22 cellular contexts compared by ENCODE assay signal in genomic region chr5:178225174-178225573, GRCh38. TPM values are rescaled to one million over a fixed set of nuclear protein-coding genes. Genes with fewer than 3 reads are reported as not detected.
A peak's percentile ranks its signal among the peaks of the same experiment; 100 is the strongest.
DNase-seq lines count a peak whose midpoint lies in the region; ATAC-seq, FAIRE-seq and TF ChIP-seq lines count a peak whose summit lies in the region.
"Had no signal": no experiment of that assay in that cellular context is flagged by ENCODE, and none has a peak within 500 bp of the region (broad histone marks: within the 10 kb centered on the region; RNA-seq: fewer than 3 reads in every experiment).

No MANE protein-coding gene starts in this region.

- H2BK15ac ChIP-seq in IMR-90 (ENCODE audit: low read depth, low read length): no peak overlapping the region
- no peak overlapping the region for H2BK15ac ChIP-seq in mesenchymal stem cell (ENCODE audit: low read depth, poor library complexity, severe bottlenecking)

- in situ Hi-C loops in IMR-90 (cut with MboI; ENCODE audit: low sequenced_read_pairs): no loop called here
- in situ Hi-C loops in G401 (cut with HindIII; ENCODE audit: low sequenced_read_pairs): no loop called here

- POLR2A ChIA-PET in CD4-positive, alpha-beta T cell (lab: Charles Lee): interaction anchor here (1.0 kb wide), 1 partner anchor 19 kb away, joined by 3 read pairs; no protein-coding TSS in a partner anchor
- POLR2A ChIA-PET in IMR-90 (lab: Charles Lee; ENCODE audit: unreplicated experiment): no interaction called here

- no peak for TF ChIP-seq POLR2A in IMR-90 (IDR thresholded peaks at IDR 0.05; ENCODE audit: low read depth, low read length)

- intact Hi-C loops in CD4-positive, alpha-beta T cell (cut with DNase I, micrococcal nuclease): no loop called here
- intact Hi-C loops in IMR-90 (cut with micrococcal nuclease) (no loop called here), kidney (cut with DNase I) (no loop called here)

- no peaks in the 10 kb centered on the region for H3K27me3 ChIP-seq in CD4-positive, alpha-beta T cell (ENCODE audit: control insufficient read depth, insufficient read depth, low read length)
- H3K27me3 ChIP-seq in IMR-90 (ENCODE audit: control insufficient read depth, insufficient read depth, low read length) (no peaks in the 10 kb centered on the region), osteoblast (ENCODE audit: insufficient read depth, low read length) (no peaks in the 10 kb centered on the region), mesenchymal stem cell (ENCODE audit: control insufficient read depth in 1 of 2, insufficient read depth in 1 of 2, low read length in 2 of 2) (no peaks in the 10 kb centered on the region)
- H3K27me3 ChIP-seq: BE2C, Peyer's patch, SJCRH30 had no signal

- H3K36me3 Mint-ChIP-seq in CD4-positive, alpha-beta T cell (ENCODE audit: low read depth): peaks cover 79% of the 10 kb centered on the region

- H4K5ac ChIP-seq in IMR-90 (ENCODE audit: low read depth, low read length): no peak overlapping the region

- no peak overlapping the region for H3K4ac ChIP-seq in IMR-90 (ENCODE audit: low read depth, low read length)
- H3K4ac ChIP-seq in mesenchymal stem cell (ENCODE audit: low read depth in 1 of 2, low read length in 2 of 2): no peak overlapping the region

- H2BK12ac ChIP-seq in mesenchymal stem cell (ENCODE audit: low read length in 2 of 2): no peak overlapping the region

- H4K8ac ChIP-seq in IMR-90 (ENCODE audit: low read depth in 2 of 2, low read length in 2 of 2) (no peak overlapping the region), mesenchymal stem cell (ENCODE audit: low read length) (no peak overlapping the region)

- TF ChIP-seq CTCF in CD4-positive, alpha-beta T cell (IDR thresholded peaks at IDR 0.05): no peak
- TF ChIP-seq CTCF in IMR-90 (conservative IDR thresholded peaks at IDR 0.05; ENCODE audit: low read depth, low read length) (no peak), kidney (IDR thresholded peaks at IDR 0.05; ENCODE audit: borderline replicate concordance, extremely low read depth, insufficient read depth) (no peak), osteoblast (IDR thresholded peaks at IDR 0.05; ENCODE audit: extremely low read depth, low read depth, low read length) (no peak)

- no peak overlapping the region for H3K4me2 ChIP-seq in IMR-90 (ENCODE audit: low read depth, low read length)
- no peak overlapping the region for H3K4me2 ChIP-seq in osteoblast (ENCODE audit: insufficient read depth, low read length)
- H3K4me2 ChIP-seq in mesenchymal stem cell (ENCODE audit: low read length, poor library complexity, severe bottlenecking): no peak overlapping the region

- H3K79me2 ChIP-seq in osteoblast (ENCODE audit: insufficient read depth, low read length): peaks cover 44% of the 10 kb centered on the region

- H3K36me3 ChIP-seq in IMR-90 (ENCODE audit: control insufficient read depth, insufficient read depth, low read length): peaks cover 54% of the 10 kb centered on the region
- peaks cover 13 to 34% of the 10 kb centered on the region in 2 donors for H3K36me3 ChIP-seq in kidney (ENCODE audit: control insufficient read depth in 1 of 2, insufficient read depth in 2 of 2, low read length in 2 of 2)
- peaks cover 48% of the 10 kb centered on the region for H3K36me3 ChIP-seq in osteoblast (ENCODE audit: insufficient read depth, low read length)
- peaks cover 71 to 84% of the 10 kb centered on the region in 2 experiments for H3K36me3 ChIP-seq in mesenchymal stem cell (ENCODE audit: control insufficient read depth in 1 of 2, insufficient read depth in 2 of 2, low read depth in 1 of 2, low read length in 2 of 2)

- H2BK120ac ChIP-seq in IMR-90 (ENCODE audit: low read depth, low read length) (no peak overlapping the region), mesenchymal stem cell (ENCODE audit: low read depth, low read length) (no peak overlapping the region)

- dilution Hi-C loops in IMR-90 (cut with HindIII; ENCODE audit: low sequenced_read_pairs, unreplicated experiment): no loop called here

- H3K4me1 ChIP-seq in IMR-90 (ENCODE audit: control insufficient read depth, insufficient read depth, low read length): no peaks in the 10 kb centered on the region
- peaks cover 0 to 9% of the 10 kb centered on the region in 2 donors for H3K4me1 ChIP-seq in kidney (ENCODE audit: control insufficient read depth in 1 of 2, insufficient read depth in 1 of 2, low read depth in 1 of 2, low read length in 2 of 2)
- H3K4me1 ChIP-seq in osteoblast (ENCODE audit: insufficient read depth, low read length): peaks cover 6% of the 10 kb centered on the region
- peaks cover 14% of the 10 kb centered on the region for H3K4me1 ChIP-seq in mesenchymal stem cell (ENCODE audit: control insufficient read depth, insufficient read depth, low read depth, low read length)
- H3K4me1 ChIP-seq: BE2C, SJCRH30 had no signal

- no peak overlapping the region for H3K4me3 Mint-ChIP-seq in CD4-positive, alpha-beta T cell

- CTCF ChIA-PET in CD4-positive, alpha-beta T cell (lab: Charles Lee): no interaction called here
- CTCF ChIA-PET in IMR-90 (lab: Yijun Ruan, JAX): no interaction called here

- no peak for ATAC-seq in CD4-positive, alpha-beta T cell (ENCODE audit: poor library complexity)
- ATAC-seq in IMR-90 (ENCODE audit: low read depth): no peak
- ATAC-seq: GM12878 had no signal

- no peak overlapping the region for H2AK5ac ChIP-seq in IMR-90 (ENCODE audit: low read depth, low read length)
- H2AK5ac ChIP-seq in mesenchymal stem cell (ENCODE audit: low read length, severe bottlenecking): no peak overlapping the region

- no peak for FAIRE-seq in kidney (lab: Jason Lieb, UNC)
- FAIRE-seq: GM12878, HTR-8/SVneo had no signal

- H3K18ac ChIP-seq in IMR-90 (ENCODE audit: low read depth, low read length): no peak overlapping the region
- H3K18ac ChIP-seq in mesenchymal stem cell (ENCODE audit: low read depth in 1 of 2, low read length in 2 of 2): no peak overlapping the region

- no peak overlapping the region for H2BK20ac ChIP-seq in IMR-90 (ENCODE audit: low read depth, low read length)

- H2AK9ac ChIP-seq in IMR-90 (replicated peaks; ENCODE audit: low read depth, low read length, poor library complexity): peak overlapping the region; percentile 9

- no peak overlapping the region for H3K56ac ChIP-seq in IMR-90 (ENCODE audit: extremely low read depth, insufficient read depth, low read length)

- H3K27ac Mint-ChIP-seq in CD4-positive, alpha-beta T cell: peak overlapping the region; percentile 10
- H3K27ac Mint-ChIP-seq: IgD-negative memory B cell had no signal

- H4K20me1 ChIP-seq in IMR-90 (ENCODE audit: insufficient read depth, low read length) (peaks cover 5% of the 10 kb centered on the region; the same call in 1 of the 2 replicates), osteoblast (ENCODE audit: insufficient read depth, low read length) (peaks cover 51% of the 10 kb centered on the region)

- H3K79me1 ChIP-seq in IMR-90 (ENCODE audit: low read depth in 1 of 2, low read length in 2 of 2) (peaks cover 7 to 68% of the 10 kb centered on the region in 2 experiments), mesenchymal stem cell (replicated peaks; ENCODE audit: low read length, poor library complexity, severe bottlenecking) (peaks cover 67% of the 10 kb centered on the region)

- WGBS in IMR-90 (ENCODE audit: extremely low coverage in 2 of 2, insufficient read length in 1 of 2), 2 experiments: 100% methylated on average over 1 of the region's 6 CpGs; no CpG with 5 or more reads in 1 of the 2 experiments
- 98% methylated on average over 6 of the region's 6 CpGs for WGBS in mesenchymal stem cell

- H4K91ac ChIP-seq in IMR-90 (ENCODE audit: insufficient read depth, low read depth, low read length) (no peak overlapping the region), mesenchymal stem cell (ENCODE audit: low read length) (no peak overlapping the region)

- no TSS peak for BruUV-seq in IMR-90 (replicated peaks; lab: Mats Ljungman, UMichigan)

- H2BK5ac ChIP-seq in IMR-90 (ENCODE audit: low read depth, low read length, poor library complexity, severe bottlenecking) (no peak overlapping the region), mesenchymal stem cell (ENCODE audit: low read depth, low read length, poor library complexity, severe bottlenecking) (no peak overlapping the region)

- no peak for DNase-seq in CD4-positive, alpha-beta T cell
- DNase-seq in IMR-90 (no peak), kidney (peak; percentile 50), osteoblast (ENCODE audit: insufficient read length, low spot score, missing footprints) (peak; percentile 14), EL (no peak), mesenchymal stem cell (no peak), G401 (ENCODE audit: low spot score) (no peak)
- DNase-seq: BE2C, DMS79, GM23248, NCI-H1105, NCI-H2029 treated with DMSO at 0.1 percent for 48 hours, NCI-H2171 treated with DMSO at 0.1 percent for 48 hours, NCI-H524 treated with DMSO at 0.1 percent for 48 hours, NCI-H82, Peyer's patch, SJCRH30 had no signal

- TF ChIP-seq RAD21 in IMR-90 (IDR thresholded peaks at IDR 0.05; ENCODE audit: low read length): no peak

- peaks cover 63% of the 10 kb centered on the region for H3K4me1 Mint-ChIP-seq in CD4-positive, alpha-beta T cell (ENCODE audit: low read depth)

- no peak overlapping the region for H3K9ac ChIP-seq in IMR-90 (ENCODE audit: low read depth, low read length)
- no peak overlapping the region for H3K9ac ChIP-seq in kidney (ENCODE audit: low read length in 2 of 2)
- H3K9ac ChIP-seq in mesenchymal stem cell (ENCODE audit: low read length): no peak overlapping the region
- H3K9ac ChIP-seq: GM23248 had no signal

- no peak overlapping the region for H3K23ac ChIP-seq in IMR-90 (ENCODE audit: low read depth, low read length)
- no peak overlapping the region for H3K23ac ChIP-seq in mesenchymal stem cell (ENCODE audit: low read length in 2 of 2)

- no peaks in the 10 kb centered on the region for H3K9me3 ChIP-seq in CD4-positive, alpha-beta T cell (ENCODE audit: control insufficient read depth, low read length)
- H3K9me3 ChIP-seq in IMR-90 (ENCODE audit: control insufficient read depth, insufficient read depth, low read length): 0 out of 2 replicates have a peak, but pooled peaks cover 2% of the 10 kb centered on the region
- H3K9me3 ChIP-seq in kidney (ENCODE audit: control insufficient read depth in 1 of 2, low read length in 2 of 2): no peaks in the 10 kb centered on the region
- H3K9me3 ChIP-seq in osteoblast (ENCODE audit: low read depth, low read length): no peaks in the 10 kb centered on the region
- peaks cover 4% of the 10 kb centered on the region for H3K9me3 ChIP-seq in mesenchymal stem cell (ENCODE audit: control insufficient read depth, low read length)
- H3K9me3 ChIP-seq: BE2C, Peyer's patch, SJCRH30 had no signal

- H3K4me3 ChIP-seq in IMR-90 (ENCODE audit: insufficient read depth, low read depth, low read length): no peak overlapping the region
- no peak overlapping the region for H3K4me3 ChIP-seq in kidney (ENCODE audit: low read length in 2 of 2)
- H3K4me3 ChIP-seq in osteoblast (ENCODE audit: insufficient read depth, low read length): no peak overlapping the region
- no peak overlapping the region for H3K4me3 ChIP-seq in mesenchymal stem cell (ENCODE audit: insufficient read depth in 1 of 2, low read depth in 1 of 2, low read length in 2 of 2)
- H3K4me3 ChIP-seq: GM12878, GM23248, Peyer's patch, SJCRH30 had no signal

- peaks cover 18% of the 10 kb centered on the region for H3K9me1 ChIP-seq in IMR-90 (ENCODE audit: insufficient read depth, low read length)

- H3K27me3 Mint-ChIP-seq in CD4-positive, alpha-beta T cell: no peaks in the 10 kb centered on the region
- H3K27me3 Mint-ChIP-seq: IgD-negative memory B cell had no signal

- H2AFZ ChIP-seq in IMR-90 (replicated peaks; ENCODE audit: low read length, poor library complexity) (no peak overlapping the region), osteoblast (ENCODE audit: low read length) (no peak overlapping the region), mesenchymal stem cell (ENCODE audit: low read depth, low read length) (no peak overlapping the region)
- H2AFZ ChIP-seq: GM23248 had no signal

- no peak overlapping the region for H3K27ac ChIP-seq in CD4-positive, alpha-beta T cell (ENCODE audit: low read depth, low read length)
- no peak overlapping the region for H3K27ac ChIP-seq in IMR-90 (ENCODE audit: insufficient read depth, low read length)
- no peak overlapping the region for H3K27ac ChIP-seq in kidney (ENCODE audit: low read depth in 2 of 2, low read length in 2 of 2)
- H3K27ac ChIP-seq in osteoblast (ENCODE audit: low read depth, low read length): no peak overlapping the region
- H3K27ac ChIP-seq in mesenchymal stem cell (ENCODE audit: low read length, poor library complexity, severe bottlenecking): no peak overlapping the region
- H3K27ac ChIP-seq: GM23248, SJCRH30 had no signal

- H3K14ac ChIP-seq in IMR-90 (replicated peaks; ENCODE audit: low read depth, low read length) (no peak overlapping the region), mesenchymal stem cell (ENCODE audit: low read length in 2 of 2) (no peak overlapping the region)

- no peaks in the 10 kb centered on the region for H3K9me3 Mint-ChIP-seq in CD4-positive, alpha-beta T cell
- H3K9me3 Mint-ChIP-seq: IgD-negative memory B cell had no signal

RNA-seq across cellular contexts. Expression of gene PHYKPL, which starts 7.4 kb away (rescaled TPM):
- 10 to 100 TPM; 90.9 to 92.8 TPM for total RNA-seq in CD4-positive, alpha-beta T cell
- 8.6 and 10.0 TPM in 2 replicates for total RNA-seq in IMR-90 (2012; rRNA removed)
- polyA plus RNA-seq in IMR-90 (2012; rRNA removed): 24.5 and 25.5 TPM in 2 replicates
- polyA plus RNA-seq in IMR-90 (2012; cell fraction: cytosol; rRNA removed): 11.2 and 15.3 TPM in 2 replicates
- 124 and 147 TPM in 2 replicates for polyA plus RNA-seq in IMR-90 (2012; cell fraction: nucleus; rRNA removed; ENCODE audit: low replicate concordance)
- 116 TPM for total RNA-seq in kidney
- 35.3 TPM for polyA plus RNA-seq in kidney (ENCODE audit: insufficient read depth, low read depth, low replicate concordance)
- 35.1 and 36.5 TPM in 2 replicates for total RNA-seq in osteoblast
- polyA plus RNA-seq in mesenchymal stem cell (2013, experiment 1 of 2): 14.7 TPM
- 13.6 TPM for polyA plus RNA-seq in mesenchymal stem cell (2013, experiment 2 of 2)
- total RNA-seq in G401 (2014; rRNA removed; shearing (Covaris generic)): 26.6 and 32.6 TPM in 2 replicates

RNA-seq across cellular contexts. Expression of gene HNRNPAB, which starts 20.8 kb away (rescaled TPM):
- total RNA-seq in CD4-positive, alpha-beta T cell: 10 to 100 TPM; 63.6 to 68.9 TPM
- total RNA-seq in IMR-90 (2012; rRNA removed): 32.1 and 54.4 TPM in 2 replicates
- 122 and 128 TPM in 2 replicates for polyA plus RNA-seq in IMR-90 (2012; rRNA removed)
- polyA plus RNA-seq in IMR-90 (2012; cell fraction: cytosol; rRNA removed): 87.4 and 104 TPM in 2 replicates
- polyA plus RNA-seq in IMR-90 (2012; cell fraction: nucleus; rRNA removed; ENCODE audit: low replicate concordance): 69.1 and 95.9 TPM in 2 replicates
- total RNA-seq in kidney: 130 TPM
- 81.8 TPM for polyA plus RNA-seq in kidney (ENCODE audit: insufficient read depth, low read depth, low replicate concordance)
- total RNA-seq in osteoblast: 40.9 and 42.4 TPM in 2 replicates
- 114 TPM for polyA plus RNA-seq in mesenchymal stem cell (2013, experiment 1 of 2)
- 110 TPM for polyA plus RNA-seq in mesenchymal stem cell (2013, experiment 2 of 2)
- 160 and 197 TPM in 2 replicates for total RNA-seq in G401 (2014; rRNA removed; shearing (Covaris generic))

RNA-seq across cellular contexts. Expression of gene GMCL2, which starts 38.0 kb away (rescaled TPM):
- total RNA-seq in CD4-positive, alpha-beta T cell: not detected
- total RNA-seq in IMR-90 (2012; rRNA removed) (not detected in 2 replicates), kidney (not detected), osteoblast (not detected in 2 replicates)
- polyA plus RNA-seq in IMR-90 (2012; rRNA removed) (not detected in 2 replicates), kidney (ENCODE audit: insufficient read depth, low read depth, low replicate concordance) (not detected)
- polyA plus RNA-seq in IMR-90 (2012; cell fraction: cytosol; rRNA removed): not detected in 2 replicates
- polyA plus RNA-seq in IMR-90 (2012; cell fraction: nucleus; rRNA removed; ENCODE audit: low replicate concordance): not detected in 2 replicates
- not detected for polyA plus RNA-seq in mesenchymal stem cell (2013, experiment 1 of 2)
- polyA plus RNA-seq in mesenchymal stem cell (2013, experiment 2 of 2): not detected
- 0.03 TPM in 1 of 2 replicates, not detected in the other for total RNA-seq in G401 (2014; rRNA removed; shearing (Covaris generic))
- total RNA-seq: A673, GM12878, GM23248, OCI-LY7, Peyer's patch, SJCRH30 had no signal
- polyA plus RNA-seq: GM23248, IgD-negative memory B cell had no signal

Comparison
In these comparisons a context has a peak if more than half of its experiments do, and no peak if none do; other contexts are left out.
1. DNase-seq: peak in kidney (single experiment) and osteoblast (single experiment); none in CD4-positive, alpha-beta T cell (0 of 10), IMR-90 (single experiment), EL (single experiment), mesenchymal stem cell (single experiment) and G401 (single experiment).